Comparison of ENCODE assay signal across 27 cellular contexts in genomic region chrX:146449243-146449642, GRCh38.
"Had no signal": no experiment of that assay in that cellular context is flagged by ENCODE, and none has a peak within 500 bp of the region (broad histone marks: within the 10 kb centered on the region; RNA-seq: fewer than 3 reads in every experiment).

No MANE protein-coding gene starts in this region.

- DNase-seq: colonic mucosa; cortex of kidney; dermis blood vessel endothelial cell; dorsolateral prefrontal cortex; effector CD4-positive, alpha-beta T cell; effector CD8-positive, alpha-beta T cell; effector memory CD4-positive, alpha-beta T cell; effector memory CD8-positive, alpha-beta T cell; endodermal cell; erythroblast; esophagus squamous epithelium; foreskin fibroblast; foreskin keratinocyte; foreskin melanocyte; gastrocnemius medialis; glutamatergic neuron; head of caudate nucleus; heart left ventricle had no signal

- ATAC-seq: effector memory CD8-positive, alpha-beta T cell; esophagus mucosa; foreskin keratinocyte; gastrocnemius medialis; gastroesophageal sphincter; heart left ventricle had no signal

- H3K27me3 ChIP-seq: colonic mucosa, esophagus muscularis mucosa, esophagus squamous epithelium, foreskin keratinocyte, gastrocnemius medialis, gastroesophageal sphincter, heart left ventricle had no signal

- FAIRE-seq: colon, endometrium, endothelial cell of umbilical vein, frontal cortex had no signal

- H3K27ac ChIP-seq: colonic mucosa, coronary artery, dorsolateral prefrontal cortex, epithelial cell of prostate, esophagus muscularis mucosa, esophagus squamous epithelium, foreskin keratinocyte, gastrocnemius medialis, gastroesophageal sphincter, heart left ventricle had no signal

- H3K4me3 ChIP-seq: colonic mucosa, coronary artery, dorsolateral prefrontal cortex, esophagus muscularis mucosa, esophagus squamous epithelium, gastrocnemius medialis, gastroesophageal sphincter, heart left ventricle had no signal

- H3K9me3 ChIP-seq: colonic mucosa, esophagus muscularis mucosa, esophagus squamous epithelium, gastrocnemius medialis, gastroesophageal sphincter had no signal

- H3K36me3 ChIP-seq: colonic mucosa, esophagus muscularis mucosa, esophagus squamous epithelium, gastrocnemius medialis, gastroesophageal sphincter, heart left ventricle had no signal

- H3K4me1 ChIP-seq: colonic mucosa, esophagus muscularis mucosa, esophagus squamous epithelium, foreskin keratinocyte, gastrocnemius medialis, gastroesophageal sphincter, heart left ventricle had no signal
